7 cellular contexts compared by ENCODE assay signal in the genomic region with DNA sequence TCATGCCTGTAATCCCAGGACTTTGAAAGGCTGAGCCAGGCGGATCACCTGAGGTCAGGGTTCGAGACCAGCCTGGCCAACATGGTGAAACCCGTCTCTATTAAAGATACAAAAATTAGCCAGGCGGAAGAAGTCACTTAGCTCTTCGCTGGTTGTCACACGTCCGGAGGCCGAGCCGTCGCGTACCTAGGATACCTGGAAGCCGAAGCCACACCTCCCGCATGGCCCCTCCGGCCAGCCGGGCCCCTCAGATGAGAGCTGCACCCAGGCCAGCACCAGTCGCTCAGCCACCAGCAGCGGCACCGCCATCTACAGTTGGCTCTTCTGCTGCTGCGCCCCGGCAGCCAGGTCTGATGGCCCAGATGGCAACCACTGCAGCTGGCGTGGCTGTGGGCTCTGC. TPM values are rescaled to one million over a fixed set of nuclear protein-coding genes. Genes with fewer than 3 reads are reported as not detected.
A peak's percentile ranks its signal among the peaks of the same experiment; 100 is the strongest.
DNase-seq lines count a peak whose midpoint lies in the region; ATAC-seq and TF ChIP-seq lines count a peak whose summit lies in the region.
"Not testable (repeated sequence)": the region's sequence is repeated elsewhere in the genome, so short reads cannot be mapped to it uniquely, and the experiment has no call there.

No MANE protein-coding gene starts in this region.

- H3K27me3 ChIP-seq in GM23338 (ENCODE audit: insufficient read depth); osteoblast (ENCODE audit: insufficient read depth, low read length); spleen (replicated peaks in 1 of 7): not testable (repeated sequence)

- not testable (repeated sequence) for H3K27ac ChIP-seq in GM23338 (ENCODE audit: low read depth); osteoblast (ENCODE audit: low read depth, low read length)
- peak overlapping the region in 4 of 8 donors; percentile 66 to 89 (median 87) for H3K27ac ChIP-seq in spleen

- H3K79me2 ChIP-seq in GM23338 (replicated peaks; ENCODE audit: insufficient read depth); osteoblast (ENCODE audit: insufficient read depth, low read length): not testable (repeated sequence)

- WGBS in spleen, 5 donors, result 95 to 99% (median 97%) methylated on average over 14 to 21 of the region's 21 CpGs

- H3K36me3 ChIP-seq in GM23338 (ENCODE audit: insufficient read depth); osteoblast (ENCODE audit: insufficient read depth, low read length); spleen: not testable (repeated sequence)

- intact Hi-C loops in spleen (cut with DNase I; ENCODE audit: low total_unique reads), result not testable (repeated sequence)

- H3K9me3 Mint-ChIP-seq in GM23338; activated T-helper 17 cell treated with anti-CD3 and anti-CD28 coated beads, Interleukin-2, amount 50 U/mL, for 72 hours; endothelial cell (ENCODE audit: unreplicated experiment); mesothelial cell of epicardium: not testable (repeated sequence)

- not testable (repeated sequence) for H3K36me3 Mint-ChIP-seq in GM23338 (ENCODE audit: low read depth); T-helper 17 cell (ENCODE audit: low read depth); activated T-helper 17 cell treated with anti-CD3 and anti-CD28 coated beads, Interleukin-2, amount 50 U/mL, for 72 hours (ENCODE audit: low read depth); endothelial cell (ENCODE audit: low read depth, unreplicated experiment); mesothelial cell of epicardium

- peaks cover 12% of the 10 kb centered on the region for H3K27me3 Mint-ChIP-seq in GM23338 (ENCODE audit: insufficient read depth, low read depth, poor library complexity)
- not testable (repeated sequence) for H3K27me3 Mint-ChIP-seq in T-helper 17 cell; activated T-helper 17 cell treated with anti-CD3 and anti-CD28 coated beads, Interleukin-2, amount 50 U/mL, for 72 hours; endothelial cell (ENCODE audit: unreplicated experiment); mesothelial cell of epicardium (ENCODE audit: low read depth)

- not testable (repeated sequence) for ATAC-seq in GM23338; T-helper 17 cell; activated T-helper 17 cell treated with anti-CD3 and anti-CD28 coated beads, Interleukin-2, amount 50 U/mL, for 72 hours (replicated peaks)

- H3K4me3 ChIP-seq in GM23338; osteoblast (ENCODE audit: insufficient read depth, low read length): not testable (repeated sequence)
- H3K4me3 ChIP-seq in spleen, result peak overlapping the region in 1 of 8 donors; percentile 73

- H3K4me3 Mint-ChIP-seq in GM23338 (peak overlapping the region; percentile 77; the same call in 2 of the 3 replicates), T-helper 17 cell (peak overlapping the region; percentile 9), endothelial cell (ENCODE audit: unreplicated experiment) (peak overlapping the region; percentile 84), mesothelial cell of epicardium (peak overlapping the region; percentile 79)
- H3K4me3 Mint-ChIP-seq in activated T-helper 17 cell treated with anti-CD3 and anti-CD28 coated beads, Interleukin-2, amount 50 U/mL, for 72 hours, result peak overlapping the region; percentile 86

- not testable (repeated sequence) for H3K4me2 ChIP-seq in GM23338
- peak overlapping the region; percentile 86 for H3K4me2 ChIP-seq in osteoblast (ENCODE audit: insufficient read depth, low read length)

- H3K4me1 Mint-ChIP-seq in GM23338; T-helper 17 cell; activated T-helper 17 cell treated with anti-CD3 and anti-CD28 coated beads, Interleukin-2, amount 50 U/mL, for 72 hours; endothelial cell (ENCODE audit: unreplicated experiment): not testable (repeated sequence)
- H3K4me1 Mint-ChIP-seq in mesothelial cell of epicardium, result peaks cover 10% of the 10 kb centered on the region

- H3K9me2 ChIP-seq in GM23338 (ENCODE audit: insufficient read depth), result not testable (repeated sequence)

- H4K20me1 ChIP-seq in GM23338 (replicated peaks; ENCODE audit: insufficient read depth); osteoblast (ENCODE audit: insufficient read depth, low read length): not testable (repeated sequence)

- H3K27ac Mint-ChIP-seq in GM23338; activated T-helper 17 cell treated with anti-CD3 and anti-CD28 coated beads, Interleukin-2, amount 50 U/mL, for 72 hours; mesothelial cell of epicardium: not testable (repeated sequence)
- H3K27ac Mint-ChIP-seq in T-helper 17 cell, result peak overlapping the region; percentile 84
- H3K27ac Mint-ChIP-seq in endothelial cell (ENCODE audit: unreplicated experiment), result peak overlapping the region; percentile 85

- not testable (repeated sequence) for TF ChIP-seq POLR2A in spleen (IDR thresholded peaks at IDR 0.05)

- H3K4me1 ChIP-seq in GM23338 (ENCODE audit: insufficient read depth), result not testable (repeated sequence)
- peaks cover 11% of the 10 kb centered on the region for H3K4me1 ChIP-seq in osteoblast (ENCODE audit: insufficient read depth, low read length)
- H3K4me1 ChIP-seq in spleen, result peaks cover 4 to 24% (median 11%) of the 10 kb centered on the region in 6 donors

- not testable (repeated sequence) for H2AFZ ChIP-seq in GM23338; osteoblast (ENCODE audit: low read length)

- not testable (repeated sequence) for DNase-seq in GM23338 (ENCODE audit: low spot score); T-helper 17 cell; endothelial cell (ENCODE audit: low spot score); mesothelial cell of epicardium (ENCODE audit: low spot score in 2 of 2, unreplicated experiment in 2 of 2); osteoblast (ENCODE audit: insufficient read length, low spot score, missing footprints)
- DNase-seq in spleen, result peak; percentile 77

- H3F3A ChIP-seq in GM23338 (replicated peaks; ENCODE audit: low read depth), result not testable (repeated sequence)

- not testable (repeated sequence) for TF ChIP-seq CTCF in GM23338 (conservative IDR thresholded peaks at IDR 0.05; ENCODE audit: low read depth in 2 of 2); endothelial cell (IDR thresholded peaks at IDR 0.05; ENCODE audit: unreplicated experiment); mesothelial cell of epicardium (IDR thresholded peaks at IDR 0.05; ENCODE audit: unreplicated experiment); osteoblast (IDR thresholded peaks at IDR 0.05; ENCODE audit: extremely low read depth, low read depth, low read length); spleen (IDR thresholded peaks at IDR 0.05 in 8 of 11, conservative IDR thresholded peaks at IDR 0.05 in 3 of 11)

- H3K9me3 ChIP-seq in T-helper 17 cell (ENCODE audit: control insufficient read depth, low read length, poor library complexity, severe bottlenecking); osteoblast (ENCODE audit: low read depth, low read length); spleen: not testable (repeated sequence)

RNA-seq across cellular contexts. Expression of gene DDI2, which starts 12.9 kb away (rescaled TPM):
- total RNA-seq in GM23338 (2014; rRNA removed; shearing (Covaris generic)), result 34.8 and 43.3 TPM in 2 replicates
- polyA plus RNA-seq in GM23338 (2016; fragmentation: Nextera tagmentation; extraction: Ambion mirVana) (6.7 and 8.0 TPM in 2 replicates), spleen (1 to 10 TPM; 4.8 to 7.7 (median 6.2) TPM)
- total RNA-seq in T-helper 17 cell (10 to 100 TPM; 27.5 to 31.1 TPM), endothelial cell (ENCODE audit: unreplicated experiment) (24.0 TPM), mesothelial cell of epicardium (31.7 to 34.5 TPM (median 34.1 TPM) in 3 replicates), osteoblast (29.3 and 29.5 TPM in 2 replicates), spleen (10 to 100 TPM; 43.3 to 75.4 (median 47.2) TPM)
- total RNA-seq in activated T-helper 17 cell treated with anti-CD3 and anti-CD28 coated beads, Interleukin-2, amount 50 U/mL, for 72 hours, result 10 to 100 TPM; 28.3 to 39.3 TPM

RNA-seq across cellular contexts. Expression of gene AGMAT, which starts 19.5 kb away (rescaled TPM):
- total RNA-seq in GM23338 (2014; rRNA removed; shearing (Covaris generic)), result 3.8 and 7.4 TPM in 2 replicates
- polyA plus RNA-seq in GM23338 (2016; fragmentation: Nextera tagmentation; extraction: Ambion mirVana) (1.8 and 2.3 TPM in 2 replicates), spleen (1 to 10 TPM; 2.8 to 6.1 (median 4.2) TPM)
- total RNA-seq in T-helper 17 cell (1 to 10 TPM; 5.7 to 6.8 TPM), endothelial cell (ENCODE audit: unreplicated experiment) (0.18 TPM), mesothelial cell of epicardium (0.16 to 0.31 TPM (median 0.25 TPM) in 3 replicates), osteoblast (2.2 and 2.7 TPM in 2 replicates), spleen (1 to 10 TPM; 1.4 to 3.8 (median 3.0) TPM)
- 10 to 100 TPM in 1 of 2 donors, 1 to 10 TPM in 1; 9.7 to 16.6 TPM for total RNA-seq in activated T-helper 17 cell treated with anti-CD3 and anti-CD28 coated beads, Interleukin-2, amount 50 U/mL, for 72 hours

Comparison
In these comparisons a context has a peak if more than half of its experiments do, and no peak if none do; other contexts are left out.
1. H3K4me3 Mint-ChIP-seq: peak in every context shown above with its lines; median percentile 86 in activated T-helper 17 cell treated with anti-CD3 and anti-CD28 coated beads, Interleukin-2, amount 50 U/mL, for 72 hours; 84 in endothelial cell; 79 in mesothelial cell of epicardium; 77 in GM23338; 9 in T-helper 17 cell.